Comparison of ENCODE assay signal across 8 cellular contexts in the genomic region with DNA sequence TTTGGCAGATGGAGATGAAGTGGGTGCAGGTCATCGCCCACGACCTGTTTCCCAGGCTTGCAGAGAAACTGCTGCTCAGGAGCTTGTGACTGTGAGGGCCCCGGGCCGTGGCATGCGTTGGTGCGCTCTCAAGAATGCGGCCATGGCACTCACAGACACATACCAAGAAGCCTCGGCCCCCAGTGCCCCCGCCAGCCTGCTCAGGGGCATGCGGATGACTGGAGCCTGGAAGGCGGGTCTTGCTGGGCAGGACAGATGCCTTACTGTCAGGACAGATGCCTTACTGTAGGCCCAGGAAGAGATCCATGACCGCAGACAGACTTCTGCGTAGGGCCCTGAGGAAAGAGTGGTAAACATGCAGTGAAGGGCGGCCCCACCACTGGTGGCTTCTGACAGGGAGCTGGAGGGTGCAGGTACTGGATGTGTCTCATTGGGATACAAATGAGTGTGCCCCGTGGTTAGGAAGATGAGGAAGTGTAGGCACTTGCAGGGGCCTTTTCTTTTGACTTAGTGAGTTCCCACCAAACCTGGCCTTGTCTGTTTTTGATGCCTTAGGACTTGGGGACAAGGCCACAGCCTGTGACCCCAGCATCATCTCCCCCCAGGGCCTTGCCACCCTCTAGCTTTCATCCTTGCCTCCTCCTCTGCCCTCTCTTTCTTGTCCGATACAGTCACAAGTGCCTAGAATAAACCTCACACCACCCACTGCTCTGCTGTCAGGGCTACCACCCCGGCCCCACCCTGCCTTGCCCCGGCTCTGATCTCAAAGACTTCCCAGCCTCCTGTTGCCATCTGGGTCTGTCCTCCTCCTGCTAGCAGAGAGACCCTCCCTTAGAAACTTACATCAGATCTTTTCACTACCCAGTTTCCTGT.
DNase-seq lines count a peak whose midpoint lies in the region; ATAC-seq and TF ChIP-seq lines count a peak whose summit lies in the region.

No MANE protein-coding gene starts in this region.

- no peaks in the 10 kb centered on the region for H3K36me3 Mint-ChIP-seq in Caco-2 (ENCODE audit: insufficient read depth, unreplicated experiment)

- no TSS peak for BruUV-seq in Caco-2 (replicated peaks; lab: Mats Ljungman, UMichigan)

- no peak for TF ChIP-seq EP300 in gastroesophageal sphincter (IDR thresholded peaks at IDR 0.05)

- peaks cover 11% of the 10 kb centered on the region for H3K4me1 ChIP-seq in Caco-2
- peaks cover 0 to 51% (median 12%) of the 10 kb centered on the region in 3 donors for H3K4me1 ChIP-seq in gastroesophageal sphincter

- WGBS in gastroesophageal sphincter (ENCODE audit: low coverage in 1 of 2), 2 donors = 27 to 70% methylated on average over 4 to 16 of the region's 18 CpGs

- no peaks in the 10 kb centered on the region for H3K27me3 Mint-ChIP-seq in Caco-2 (ENCODE audit: insufficient read depth, unreplicated experiment)

- CTCF ChIA-PET in Caco-2 (lab: Charles Lee) = interaction anchor here (1.0 kb wide), 1 partner anchor 100 kb away, joined by 3 read pairs; no protein-coding TSS in a partner anchor

- H3K9me3 Mint-ChIP-seq in Caco-2 (ENCODE audit: unreplicated experiment) = no peaks in the 10 kb centered on the region

- TF ChIP-seq POLR2A in gastroesophageal sphincter (IDR thresholded peaks at IDR 0.05) = no peak

- no peaks in the 10 kb centered on the region for H3K9me3 ChIP-seq in Caco-2
- H3K9me3 ChIP-seq in gastroesophageal sphincter = no peaks in the 10 kb centered on the region

- no peak overlapping the region for H3K4me3 ChIP-seq in Caco-2 (ENCODE audit: low read depth, low read length)
- no peak overlapping the region for H3K4me3 ChIP-seq in gastroesophageal sphincter

- intact Hi-C loops in Caco-2 (cut with micrococcal nuclease; ENCODE audit: unreplicated experiment) = no loop called here

- peak overlapping the region in 3 of 4 donors; percentile 54 to 62 (median 55) for H3K27ac ChIP-seq in gastroesophageal sphincter

- no peak overlapping the region for H3K4me3 Mint-ChIP-seq in Caco-2 (ENCODE audit: unreplicated experiment)

- H3K4me1 Mint-ChIP-seq in Caco-2 (ENCODE audit: low read depth, unreplicated experiment) = peaks cover 12% of the 10 kb centered on the region

- H3K36me3 ChIP-seq in Caco-2 (ENCODE audit: control insufficient read depth, insufficient read depth, low read length) = no peaks in the 10 kb centered on the region
- no peaks in the 10 kb centered on the region for H3K36me3 ChIP-seq in gastroesophageal sphincter

- no peak for DNase-seq in Caco-2
- peak; percentile 18 for DNase-seq in MV-4-11 (lab: John Stamatoyannopoulos, UW)
- DNase-seq in putamen (ENCODE audit: low spot score) = peak; percentile 38
- DNase-seq in omental fat pad (ENCODE audit: low spot score) = no peak
- DNase-seq in globus pallidus (ENCODE audit: low spot score) = no peak
- DNase-seq in NOMO-1 treated with DMSO at 0.1 percent for 48 hours (lab: John Stamatoyannopoulos, UW; ENCODE audit: unreplicated experiment) = no peak

- TF ChIP-seq CTCF in Caco-2 (IDR thresholded peaks at IDR 0.05; ENCODE audit: insufficient read depth in 1 of 2, low read depth in 1 of 2, low read length in 1 of 2, severe bottlenecking in 1 of 2, unreplicated experiment in 1 of 2) (no peak), gastroesophageal sphincter (IDR thresholded peaks at IDR 0.05) (no peak), omental fat pad (IDR thresholded peaks at IDR 0.05) (no peak)

- H3K27me3 ChIP-seq in Caco-2 (replicated peaks; ENCODE audit: control insufficient read depth, insufficient read depth, low read length) (no peaks in the 10 kb centered on the region), gastroesophageal sphincter (no peaks in the 10 kb centered on the region)

- ATAC-seq in gastroesophageal sphincter (peak; percentile 68), omental fat pad (ENCODE audit: low FRiP score) (no peak), HG03159 (IDR thresholded peaks at IDR 0.05; ENCODE audit: unreplicated experiment) (no peak)

- peak overlapping the region; percentile 4 for H3K27ac Mint-ChIP-seq in Caco-2 (ENCODE audit: unreplicated experiment)

- POLR2A ChIA-PET in Caco-2 (lab: Charles Lee) = no interaction called here

Comparison
In these comparisons a context has a peak if more than half of its experiments do, and no peak if none do; other contexts are left out.
1. DNase-seq: peak in MV-4-11 (single experiment) and putamen (single experiment); none in Caco-2 (0 of 2), omental fat pad (single experiment), globus pallidus (single experiment) and NOMO-1 treated with DMSO at 0.1 percent for 48 hours (single experiment).